19 cellular contexts compared by ENCODE assay signal in the genomic region with DNA sequence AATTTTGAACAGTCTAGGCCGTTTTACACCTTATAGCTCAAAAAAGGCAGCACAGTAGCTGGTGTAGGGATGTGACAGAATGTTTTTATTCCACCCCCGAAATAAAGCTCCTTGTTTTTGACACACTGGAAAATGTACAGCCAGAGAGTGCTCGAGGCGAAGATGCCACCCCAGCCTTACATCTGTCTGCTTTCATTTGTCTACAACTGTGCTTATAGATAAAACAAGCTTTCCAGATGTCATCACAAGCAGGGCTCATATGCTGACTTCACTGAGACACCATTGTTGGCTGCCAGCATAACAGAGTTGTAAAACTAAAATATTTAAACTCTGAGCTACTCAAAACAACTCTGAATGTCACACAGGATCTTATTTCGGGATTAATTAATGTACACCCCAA.
"Had no signal": no experiment of that assay in that cellular context is flagged by ENCODE, and none has a peak within 500 bp of the region (broad histone marks: within the 10 kb centered on the region; RNA-seq: fewer than 3 reads in every experiment).

No MANE protein-coding gene starts in this region.

- DNase-seq: activated CD4-positive, alpha-beta T cell treated with anti-CD3 and anti-CD28 coated beads, Interleukin-2, amount 10 ng/mL, durations not matched to agents 7 days and 5 days; activated CD8-positive, alpha-beta memory T cell treated with anti-CD3 and anti-CD28 coated beads, Interleukin-2, amount 50 U/mL, for 4 hours; activated CD8-positive, alpha-beta T cell treated with anti-CD3 and anti-CD28 coated beads, Interleukin-2, amount 10 ng/mL, durations not matched to agents 7 days and 5 days; activated naive CD4-positive, alpha-beta T cell treated with anti-CD3 and anti-CD28 coated beads, Interleukin-2, amount 10 ng/mL, durations not matched to agents 7 days and 5 days; activated T-cell treated with anti-CD3 and anti-CD28 coated beads, Interleukin-2, amount 50 U/mL, for 4 hours; cerebellar nuclear complex; cortex of kidney; erythroblast; gastrocnemius medialis; heart left ventricle; left lung; pancreas; right lobe of liver; stimulated activated CD4-positive, alpha-beta T cell treated with anti-CD3 and anti-CD28 coated beads, Interleukin-4, amount 100 ng/mL, for 24 hours; T-helper 1 cell had no signal

- H3K9me3 ChIP-seq: ascending aorta, breast epithelium, gastrocnemius medialis, heart left ventricle, left lung, pancreas, right lobe of liver, thoracic aorta had no signal

- H3K36me3 Mint-ChIP-seq: activated naive CD4-positive, alpha-beta T cell treated with anti-CD3 and anti-CD28 coated beads, Interleukin-2, amount 10 ng/mL, durations not matched to agents 7 days and 5 days; stimulated activated effector memory CD8-positive, alpha-beta T cell treated with anti-CD3 and anti-CD28 coated beads, Interleukin-12 subunit alpha, Interleukin-12 subunit beta, amount 100 ng/mL, for 72 hours had no signal

- H3K27ac ChIP-seq: ascending aorta, breast epithelium, gastrocnemius medialis, left lung, pancreas, right lobe of liver, thoracic aorta had no signal

- H3K27me3 ChIP-seq: ascending aorta, breast epithelium, gastrocnemius medialis, heart left ventricle, left lung, pancreas, right lobe of liver had no signal

- H3K4me1 Mint-ChIP-seq: activated CD4-positive, alpha-beta T cell treated with anti-CD3 and anti-CD28 coated beads, Interleukin-2, amount 10 ng/mL, durations not matched to agents 7 days and 5 days; activated naive CD4-positive, alpha-beta T cell treated with anti-CD3 and anti-CD28 coated beads, Interleukin-2, amount 10 ng/mL, durations not matched to agents 7 days and 5 days; stimulated activated effector memory CD8-positive, alpha-beta T cell treated with anti-CD3 and anti-CD28 coated beads, Interleukin-12 subunit alpha, Interleukin-12 subunit beta, amount 100 ng/mL, for 72 hours had no signal

- H3K9me3 Mint-ChIP-seq: activated CD4-positive, alpha-beta T cell treated with anti-CD3 and anti-CD28 coated beads, Interleukin-2, amount 10 ng/mL, durations not matched to agents 7 days and 5 days; activated naive CD4-positive, alpha-beta T cell treated with anti-CD3 and anti-CD28 coated beads, Interleukin-2, amount 10 ng/mL, durations not matched to agents 7 days and 5 days; activated T-cell treated with anti-CD3 and anti-CD28 coated beads, Interleukin-2, amount 50 U/mL, for 4 hours had no signal

- ATAC-seq: activated CD8-positive, alpha-beta T cell treated with anti-CD3 and anti-CD28 coated beads, Interleukin-2, amount 10 ng/mL, durations not matched to agents 7 days and 5 days; activated T-cell treated with anti-CD3 and anti-CD28 coated beads, Interleukin-2, amount 50 U/mL, for 4 hours; gastrocnemius medialis; heart left ventricle; left lung; pancreas; right lobe of liver; stimulated activated effector memory CD8-positive, alpha-beta T cell treated with anti-CD3 and anti-CD28 coated beads, Interleukin-12 subunit alpha, Interleukin-12 subunit beta, amount 100 ng/mL, for 72 hours had no signal

- H3K4me1 ChIP-seq: ascending aorta, breast epithelium, gastrocnemius medialis, heart left ventricle, left lung, pancreas, right lobe of liver had no signal

- H3K27ac Mint-ChIP-seq: activated CD4-positive, alpha-beta T cell treated with anti-CD3 and anti-CD28 coated beads, Interleukin-2, amount 10 ng/mL, durations not matched to agents 7 days and 5 days; activated CD8-positive, alpha-beta T cell treated with anti-CD3 and anti-CD28 coated beads, Interleukin-2, amount 10 ng/mL, durations not matched to agents 7 days and 5 days; activated naive CD4-positive, alpha-beta T cell treated with anti-CD3 and anti-CD28 coated beads, Interleukin-2, amount 10 ng/mL, durations not matched to agents 7 days and 5 days; stimulated activated effector memory CD8-positive, alpha-beta T cell treated with anti-CD3 and anti-CD28 coated beads, Interleukin-12 subunit alpha, Interleukin-12 subunit beta, amount 100 ng/mL, for 72 hours had no signal

- H3K27me3 Mint-ChIP-seq: activated CD4-positive, alpha-beta T cell treated with anti-CD3 and anti-CD28 coated beads, Interleukin-2, amount 10 ng/mL, durations not matched to agents 7 days and 5 days; activated naive CD4-positive, alpha-beta T cell treated with anti-CD3 and anti-CD28 coated beads, Interleukin-2, amount 10 ng/mL, durations not matched to agents 7 days and 5 days had no signal

- H3K4me3 ChIP-seq: ascending aorta, breast epithelium, gastrocnemius medialis, heart left ventricle, left lung, pancreas, right lobe of liver, thoracic aorta had no signal

- H3K36me3 ChIP-seq: ascending aorta, breast epithelium, gastrocnemius medialis, heart left ventricle, left lung, pancreas, right lobe of liver, thoracic aorta had no signal

- H3K4me3 Mint-ChIP-seq: activated CD4-positive, alpha-beta T cell treated with anti-CD3 and anti-CD28 coated beads, Interleukin-2, amount 10 ng/mL, durations not matched to agents 7 days and 5 days; activated CD8-positive, alpha-beta T cell treated with anti-CD3 and anti-CD28 coated beads, Interleukin-2, amount 10 ng/mL, durations not matched to agents 7 days and 5 days; activated naive CD4-positive, alpha-beta T cell treated with anti-CD3 and anti-CD28 coated beads, Interleukin-2, amount 10 ng/mL, durations not matched to agents 7 days and 5 days; activated T-cell treated with anti-CD3 and anti-CD28 coated beads, Interleukin-2, amount 50 U/mL, for 4 hours; stimulated activated effector memory CD8-positive, alpha-beta T cell treated with anti-CD3 and anti-CD28 coated beads, Interleukin-12 subunit alpha, Interleukin-12 subunit beta, amount 100 ng/mL, for 72 hours had no signal
